Comparison of ENCODE assay signal across 9 cellular contexts in genomic region chr11:6568191-6568918, GRCh38. TPM values are rescaled to one million over a fixed set of nuclear protein-coding genes. Genes with fewer than 3 reads are reported as not detected.
A peak's percentile ranks its signal among the peaks of the same experiment; 100 is the strongest.
DNase-seq lines count a peak whose midpoint lies in the region; ATAC-seq and TF ChIP-seq lines count a peak whose summit lies in the region.
"Had no signal": no experiment of that assay in that cellular context is flagged by ENCODE, and none has a peak within 500 bp of the region (broad histone marks: within the 10 kb centered on the region; RNA-seq: fewer than 3 reads in every experiment).

No MANE protein-coding gene starts in this region.

- H3K27me3 ChIP-seq in right atrium auricular region (no peaks in the 10 kb centered on the region), WERI-Rb-1 (ENCODE audit: insufficient read depth, low read depth, severe bottlenecking) (no peaks in the 10 kb centered on the region)

- H3K36me3 Mint-ChIP-seq in activated T-helper 1 cell treated with anti-CD3 and anti-CD28 coated beads, Interleukin-12 subunit alpha, Interleukin-12 subunit beta, Interleukin-2, Interleukin-4 antibody, amounts not matched to agents 30 ng/mL and 10 ng/mL and 1 ng/mL, durations not matched to agents 14 hours and 24 hours and 36 hours (ENCODE audit: low read depth): peaks cover 19% of the 10 kb centered on the region

- intact Hi-C loops in Right ventricle myocardium inferior (cut with DNase I): loop anchor here (5.0 kb wide), 1 partner anchor 34 kb away; the partner anchor contains the start of genes ILK and RRP8
- intact Hi-C loops in activated T-helper 1 cell treated with anti-CD3 and anti-CD28 coated beads, Interleukin-12 subunit alpha, Interleukin-12 subunit beta, Interleukin-2, Interleukin-4 antibody, amounts not matched to agents 30 ng/mL and 10 ng/mL and 1 ng/mL, durations not matched to agents 14 hours and 24 hours and 36 hours (cut with micrococcal nuclease): no loop called here

- H3K27ac ChIP-seq in right atrium auricular region: no peak overlapping the region
- no peak overlapping the region for H3K27ac ChIP-seq in WERI-Rb-1

- no peak overlapping the region for H3K27ac Mint-ChIP-seq in activated T-helper 1 cell treated with anti-CD3 and anti-CD28 coated beads, Interleukin-12 subunit alpha, Interleukin-12 subunit beta, Interleukin-2, Interleukin-4 antibody, amounts not matched to agents 30 ng/mL and 10 ng/mL and 1 ng/mL, durations not matched to agents 14 hours and 24 hours and 36 hours
- H3K27ac Mint-ChIP-seq: memory B cell had no signal

- DNase-seq in Right ventricle myocardium inferior (ENCODE audit: missing footprints) (no peak), right atrium auricular region (ENCODE audit: low spot score) (no peak), WERI-Rb-1 (no peak), iPS-NIHi11 (ENCODE audit: low spot score) (peak; percentile 78)
- no peak for DNase-seq in activated T-helper 1 cell treated with anti-CD3 and anti-CD28 coated beads, Interleukin-12 subunit alpha, Interleukin-12 subunit beta, Interleukin-2, Interleukin-4 antibody, amounts not matched to agents 30 ng/mL and 10 ng/mL and 1 ng/mL, durations not matched to agents 14 hours and 24 hours and 36 hours (ENCODE audit: low spot score)
- no peak for DNase-seq in activated CD4-positive, alpha-beta T cell treated with anti-CD3 and anti-CD28 coated beads, Interleukin-2, amount 50 U/mL, for 1 hour

- H3K36me3 ChIP-seq in right atrium auricular region: no peaks in the 10 kb centered on the region
- no peaks in the 10 kb centered on the region for H3K36me3 ChIP-seq in WERI-Rb-1

- H3K4me1 Mint-ChIP-seq in activated T-helper 1 cell treated with anti-CD3 and anti-CD28 coated beads, Interleukin-12 subunit alpha, Interleukin-12 subunit beta, Interleukin-2, Interleukin-4 antibody, amounts not matched to agents 30 ng/mL and 10 ng/mL and 1 ng/mL, durations not matched to agents 14 hours and 24 hours and 36 hours (ENCODE audit: low read depth): no peaks in the 10 kb centered on the region

- no peaks in the 10 kb centered on the region for H3K27me3 Mint-ChIP-seq in activated T-helper 1 cell treated with anti-CD3 and anti-CD28 coated beads, Interleukin-12 subunit alpha, Interleukin-12 subunit beta, Interleukin-2, Interleukin-4 antibody, amounts not matched to agents 30 ng/mL and 10 ng/mL and 1 ng/mL, durations not matched to agents 14 hours and 24 hours and 36 hours (ENCODE audit: insufficient read depth)
- H3K27me3 Mint-ChIP-seq: memory B cell had no signal

- ATAC-seq in Right ventricle myocardium inferior: peak; percentile 55
- ATAC-seq in HG02840 (IDR thresholded peaks at IDR 0.05; ENCODE audit: low FRiP score, unreplicated experiment): no peak
- ATAC-seq in GM18873 (IDR thresholded peaks at IDR 0.05; ENCODE audit: low FRiP score, unreplicated experiment): no peak

- H3K4me3 ChIP-seq in right atrium auricular region (no peak overlapping the region), WERI-Rb-1 (ENCODE audit: low read depth, low read length) (no peak overlapping the region)

- no peak overlapping the region for H3K4me3 Mint-ChIP-seq in activated T-helper 1 cell treated with anti-CD3 and anti-CD28 coated beads, Interleukin-12 subunit alpha, Interleukin-12 subunit beta, Interleukin-2, Interleukin-4 antibody, amounts not matched to agents 30 ng/mL and 10 ng/mL and 1 ng/mL, durations not matched to agents 14 hours and 24 hours and 36 hours
- H3K4me3 Mint-ChIP-seq: memory B cell had no signal

- H3K4me1 ChIP-seq in right atrium auricular region: peaks cover 0 to 11% of the 10 kb centered on the region in 2 donors

- TF ChIP-seq CTCF in right atrium auricular region (IDR thresholded peaks at IDR 0.05): no peak
- TF ChIP-seq CTCF in WERI-Rb-1 (IDR thresholded peaks at IDR 0.05; ENCODE audit: low read depth, low read length): 0 out of 2 replicates have a peak, but pooled peaks have one; percentile 8

- H3K9me3 Mint-ChIP-seq in activated T-helper 1 cell treated with anti-CD3 and anti-CD28 coated beads, Interleukin-12 subunit alpha, Interleukin-12 subunit beta, Interleukin-2, Interleukin-4 antibody, amounts not matched to agents 30 ng/mL and 10 ng/mL and 1 ng/mL, durations not matched to agents 14 hours and 24 hours and 36 hours: no peaks in the 10 kb centered on the region
- H3K9me3 Mint-ChIP-seq: memory B cell had no signal

- no peaks in the 10 kb centered on the region for H3K9me3 ChIP-seq in right atrium auricular region
- no peaks in the 10 kb centered on the region for H3K9me3 ChIP-seq in WERI-Rb-1 (ENCODE audit: severe bottlenecking)

RNA-seq across cellular contexts. Expression of gene RRP8, which starts 35.1 kb away (rescaled TPM):
- 22.9 TPM for total RNA-seq in Right ventricle myocardium inferior
- 10 to 100 TPM in 1 of 2 donors, 1 to 10 TPM in 1; 9.7 to 12.2 TPM for total RNA-seq in right atrium auricular region
- 38.8 and 40.5 TPM in 2 replicates for total RNA-seq in activated T-helper 1 cell treated with anti-CD3 and anti-CD28 coated beads, Interleukin-12 subunit alpha, Interleukin-12 subunit beta, Interleukin-2, Interleukin-4 antibody, amounts not matched to agents 30 ng/mL and 10 ng/mL and 1 ng/mL, durations not matched to agents 14 hours and 24 hours and 36 hours

RNA-seq across cellular contexts. Expression of gene ILK, which starts 35.2 kb away (rescaled TPM):
- total RNA-seq in Right ventricle myocardium inferior (233 TPM), right atrium auricular region (100 to 1,000 TPM; 142 to 193 TPM)
- 90.1 and 97.5 TPM in 2 replicates for total RNA-seq in activated T-helper 1 cell treated with anti-CD3 and anti-CD28 coated beads, Interleukin-12 subunit alpha, Interleukin-12 subunit beta, Interleukin-2, Interleukin-4 antibody, amounts not matched to agents 30 ng/mL and 10 ng/mL and 1 ng/mL, durations not matched to agents 14 hours and 24 hours and 36 hours

RNA-seq across cellular contexts. Expression of gene TAF10, which starts 43.7 kb away (rescaled TPM):
- total RNA-seq in Right ventricle myocardium inferior (90.9 TPM), right atrium auricular region (10 to 100 TPM; 26.6 to 54.0 TPM)
- total RNA-seq in activated T-helper 1 cell treated with anti-CD3 and anti-CD28 coated beads, Interleukin-12 subunit alpha, Interleukin-12 subunit beta, Interleukin-2, Interleukin-4 antibody, amounts not matched to agents 30 ng/mL and 10 ng/mL and 1 ng/mL, durations not matched to agents 14 hours and 24 hours and 36 hours: 155 and 166 TPM in 2 replicates

RNA-seq across cellular contexts. Expression of gene TPP1, which starts 50.9 kb away (rescaled TPM):
- total RNA-seq in Right ventricle myocardium inferior: 81.5 TPM
- 10 to 100 TPM; 48.8 to 83.1 TPM for total RNA-seq in right atrium auricular region
- 38.4 and 40.3 TPM in 2 replicates for total RNA-seq in activated T-helper 1 cell treated with anti-CD3 and anti-CD28 coated beads, Interleukin-12 subunit alpha, Interleukin-12 subunit beta, Interleukin-2, Interleukin-4 antibody, amounts not matched to agents 30 ng/mL and 10 ng/mL and 1 ng/mL, durations not matched to agents 14 hours and 24 hours and 36 hours
